Comparison of ENCODE assay signal across 19 cellular contexts in genomic region chr17:73561066-73561465, GRCh38.
"Had no signal": no experiment of that assay in that cellular context is flagged by ENCODE, and none has a peak within 500 bp of the region (broad histone marks: within the 10 kb centered on the region; RNA-seq: fewer than 3 reads in every experiment).

No MANE protein-coding gene starts in this region.

- H3K27ac Mint-ChIP-seq: activated naive CD4-positive, alpha-beta T cell treated with anti-CD3 and anti-CD28 coated beads for 36 hours; activated naive CD8-positive, alpha-beta T cell treated with anti-CD3 and anti-CD28 coated beads, Interleukin-2, amount 50 U/mL, for 24 hours; dendritic cell treated with granulocyte-macrophage colony-stimulating factor and Interleukin-4, amounts not matched to agents 40 ng/mL and 50 ng/mL, for 4 days; nephron; T-helper 17 cell had no signal

- H3K4me3 Mint-ChIP-seq: activated naive CD4-positive, alpha-beta T cell treated with anti-CD3 and anti-CD28 coated beads for 36 hours; activated naive CD8-positive, alpha-beta T cell treated with anti-CD3 and anti-CD28 coated beads, Interleukin-2, amount 50 U/mL, for 24 hours; dendritic cell treated with granulocyte-macrophage colony-stimulating factor and Interleukin-4, amounts not matched to agents 40 ng/mL and 50 ng/mL, for 4 days; nephron; stimulated activated naive CD8-positive, alpha-beta T cell treated with anti-CD3 and anti-CD28 coated beads, Interleukin-15, amount 100 ng/mL, for 72 hours; T-helper 17 cell had no signal

- H3K4me1 ChIP-seq: left lung, parathyroid adenoma, tibial artery had no signal

- H3K79me2 ChIP-seq: parathyroid adenoma had no signal

- H3K9me3 Mint-ChIP-seq: activated naive CD4-positive, alpha-beta T cell treated with anti-CD3 and anti-CD28 coated beads for 36 hours; activated naive CD8-positive, alpha-beta T cell treated with anti-CD3 and anti-CD28 coated beads, Interleukin-2, amount 50 U/mL, for 24 hours; dendritic cell treated with granulocyte-macrophage colony-stimulating factor and Interleukin-4, amounts not matched to agents 40 ng/mL and 50 ng/mL, for 4 days; nephron had no signal

- H3K9ac ChIP-seq: parathyroid adenoma had no signal

- DNase-seq: activated CD4-positive, CD25-positive, alpha-beta regulatory T cell treated with anti-CD3 and anti-CD28 coated beads, Interleukin-2, amount 50 U/mL, for 72 hours; activated effector memory CD4-positive, alpha-beta T cell treated with Interleukin-2 at 50 U/mL for 16 hours; activated naive CD4-positive, alpha-beta T cell treated with anti-CD3 and anti-CD28 coated beads for 36 hours; activated naive CD8-positive, alpha-beta T cell treated with anti-CD3 and anti-CD28 coated beads, Interleukin-2, amount 50 U/mL, for 24 hours; activated T-cell treated with anti-CD3 and anti-CD28 coated beads, Interleukin-2, amount 50 U/mL, for 48 hours; effector CD4-positive, alpha-beta T cell; foreskin fibroblast; kidney glomerular epithelial cell; stimulated activated CD4-positive, alpha-beta T cell treated with anti-CD3 and anti-CD28 coated beads, Interleukin-12 subunit alpha, Interleukin-12 subunit beta, amount 100 ng/mL, for 4 hours; stimulated activated CD4-positive, alpha-beta T cell treated with anti-CD3 and anti-CD28 coated beads, Interleukin-4, amount 100 ng/mL, for 4 hours; stimulated activated naive CD8-positive, alpha-beta T cell treated with anti-CD3 and anti-CD28 coated beads, Interleukin-15, amount 100 ng/mL, for 72 hours; SW 1271; T-helper 17 cell; tibial artery had no signal

- H3K4me3 ChIP-seq: left lung, tibial artery had no signal

- H3K27ac ChIP-seq: left lung, parathyroid adenoma, tibial artery, WERI-Rb-1 had no signal

- H3K27me3 Mint-ChIP-seq: activated naive CD8-positive, alpha-beta T cell treated with anti-CD3 and anti-CD28 coated beads, Interleukin-2, amount 50 U/mL, for 24 hours; dendritic cell treated with granulocyte-macrophage colony-stimulating factor and Interleukin-4, amounts not matched to agents 40 ng/mL and 50 ng/mL, for 4 days; stimulated activated naive CD8-positive, alpha-beta T cell treated with anti-CD3 and anti-CD28 coated beads, Interleukin-15, amount 100 ng/mL, for 72 hours had no signal

- H3K9me3 ChIP-seq: left lung, tibial artery had no signal

- H2AFZ ChIP-seq: parathyroid adenoma had no signal

- H3K36me3 ChIP-seq: left lung, tibial artery, WERI-Rb-1 had no signal

- H3K4me1 Mint-ChIP-seq: stimulated activated naive CD8-positive, alpha-beta T cell treated with anti-CD3 and anti-CD28 coated beads, Interleukin-15, amount 100 ng/mL, for 72 hours had no signal

- ATAC-seq: activated naive CD8-positive, alpha-beta T cell treated with anti-CD3 and anti-CD28 coated beads, Interleukin-2, amount 50 U/mL, for 24 hours; left lung; stimulated activated naive CD8-positive, alpha-beta T cell treated with anti-CD3 and anti-CD28 coated beads, Interleukin-15, amount 100 ng/mL, for 72 hours; T-helper 17 cell had no signal
